11 cellular contexts compared by ENCODE assay signal in genomic region chr2:65278450-65279030, GRCh38. TPM values are rescaled to one million over a fixed set of nuclear protein-coding genes. Genes with fewer than 3 reads are reported as not detected.
DNase-seq lines count a peak whose midpoint lies in the region; ATAC-seq, FAIRE-seq and TF ChIP-seq lines count a peak whose summit lies in the region.
"Had no signal": no experiment of that assay in that cellular context is flagged by ENCODE, and none has a peak within 500 bp of the region (broad histone marks: within the 10 kb centered on the region; RNA-seq: fewer than 3 reads in every experiment).

No MANE protein-coding gene starts in this region.

- no peaks in the 10 kb centered on the region for H3K9me3 ChIP-seq in cardiac muscle cell (ENCODE audit: low read depth)
- no peaks in the 10 kb centered on the region for H3K9me3 ChIP-seq in iPS-15b (ENCODE audit: control insufficient read depth, insufficient read depth, low read length)
- H3K9me3 ChIP-seq in upper lobe of left lung: no peaks in the 10 kb centered on the region
- no peaks in the 10 kb centered on the region for H3K9me3 ChIP-seq in ascending aorta
- H3K9me3 ChIP-seq: MG63 had no signal

- TF ChIP-seq CTCF in cardiac muscle cell (IDR thresholded peaks at IDR 0.05; ENCODE audit: low read depth, low read length) (no peak), upper lobe of left lung (IDR thresholded peaks at IDR 0.05) (no peak), ascending aorta (IDR thresholded peaks at IDR 0.05) (no peak)

- H3K27ac ChIP-seq in cardiac muscle cell (no peak overlapping the region), upper lobe of left lung (peak overlapping the region; percentile 14 to 71 (median 54)), ascending aorta (no peak overlapping the region)

- H3K27me3 ChIP-seq in cardiac muscle cell (peaks cover 30% of the 10 kb centered on the region), iPS-15b (ENCODE audit: control insufficient read depth, insufficient read depth, low read length) (peaks cover 71% of the 10 kb centered on the region), upper lobe of left lung (no peaks in the 10 kb centered on the region), ascending aorta (no peaks in the 10 kb centered on the region)
- H3K27me3 ChIP-seq: MG63 had no signal

- 30 to 43% methylated on average over 8 of the region's 8 CpGs for WGBS in upper lobe of left lung, 2 donors

- peak; percentile 34 to 72 for DNase-seq in cardiac muscle cell (ENCODE audit: low read depth in 1 of 2, low spot score in 1 of 2)
- no peak for DNase-seq in Right ventricle myocardium inferior (ENCODE audit: missing footprints)
- DNase-seq in upper lobe of left lung: no peak
- DNase-seq in ascending aorta (ENCODE audit: low spot score in 2 of 2): no peak
- DNase-seq: effector memory CD4-positive, alpha-beta T cell had no signal

- intact Hi-C loops in Right ventricle myocardium inferior (cut with DNase I) (no loop called here), ascending aorta (cut with DNase I) (no loop called here)

- H3K36me3 ChIP-seq in cardiac muscle cell (no peaks in the 10 kb centered on the region), iPS-15b (ENCODE audit: control insufficient read depth, insufficient read depth, low read length) (no peaks in the 10 kb centered on the region), upper lobe of left lung (peaks cover 0 to under 1% (median under 1%) of the 10 kb centered on the region in 4 donors), ascending aorta (no peaks in the 10 kb centered on the region)

- no peak overlapping the region for H3K9ac ChIP-seq in iPS-15b (ENCODE audit: low read depth, low read length)

- no peak overlapping the region for H3K4me3 ChIP-seq in cardiac muscle cell
- H3K4me3 ChIP-seq in iPS-15b (ENCODE audit: low read depth, low read length): peak overlapping the region; percentile 8
- no peak overlapping the region for H3K4me3 ChIP-seq in upper lobe of left lung
- H3K4me3 ChIP-seq in ascending aorta: no peak overlapping the region
- H3K4me3 ChIP-seq: GM23338, MG63 had no signal

- peaks cover 29% of the 10 kb centered on the region for H3K4me1 ChIP-seq in cardiac muscle cell (ENCODE audit: low read depth)
- H3K4me1 ChIP-seq in iPS-15b (ENCODE audit: control insufficient read depth, insufficient read depth, low read length): peaks cover 11% of the 10 kb centered on the region
- H3K4me1 ChIP-seq in upper lobe of left lung: peaks cover 35 to 60% (median 54%) of the 10 kb centered on the region in 4 donors
- H3K4me1 ChIP-seq in ascending aorta: no peaks in the 10 kb centered on the region

- peak; percentile 90 for FAIRE-seq in TTC549 (lab: Jason Lieb, UNC)

- ATAC-seq in Right ventricle myocardium inferior (no peak), upper lobe of left lung (ENCODE audit: low FRiP score in 2 of 2) (peak; percentile 18 to 24), GM19467 (IDR thresholded peaks at IDR 0.05; ENCODE audit: unreplicated experiment) (no peak), HG03571 (IDR thresholded peaks at IDR 0.05; ENCODE audit: unreplicated experiment) (no peak)
- ATAC-seq: GM23338 had no signal

- no peak for TF ChIP-seq POLR2A in upper lobe of left lung (IDR thresholded peaks at IDR 0.05)

- no peak for TF ChIP-seq EP300 in upper lobe of left lung (IDR thresholded peaks at IDR 0.05)

RNA-seq across cellular contexts. Expression of gene ACTR2, which starts 50.9 kb away (rescaled TPM):
- total RNA-seq in cardiac muscle cell (27.1 and 29.5 TPM in 2 replicates), Right ventricle myocardium inferior (108 TPM), upper lobe of left lung (100 to 1,000 TPM in 3 of 6 donors, 10 to 100 TPM in 3; 39.6 to 266 (median 114) TPM), ascending aorta (78.0 TPM)
- 39.3 and 62.9 TPM in 2 replicates for polyA plus RNA-seq in cardiac muscle cell

Comparison
In these comparisons a context has a peak if more than half of its experiments do, and no peak if none do; other contexts are left out.
1. DNase-seq: peak in cardiac muscle cell (2 of 2); none in Right ventricle myocardium inferior (single experiment), upper lobe of left lung (0 of 2) and ascending aorta (0 of 2).
2. H3K27ac ChIP-seq: peak in upper lobe of left lung (4 of 4); none in cardiac muscle cell (single experiment) and ascending aorta (0 of 2).
3. ATAC-seq: peak in upper lobe of left lung (2 of 2); none in Right ventricle myocardium inferior (single experiment), GM19467 (single experiment) and HG03571 (single experiment).